Comparison of ENCODE assay signal across 24 cellular contexts in the genomic region with DNA sequence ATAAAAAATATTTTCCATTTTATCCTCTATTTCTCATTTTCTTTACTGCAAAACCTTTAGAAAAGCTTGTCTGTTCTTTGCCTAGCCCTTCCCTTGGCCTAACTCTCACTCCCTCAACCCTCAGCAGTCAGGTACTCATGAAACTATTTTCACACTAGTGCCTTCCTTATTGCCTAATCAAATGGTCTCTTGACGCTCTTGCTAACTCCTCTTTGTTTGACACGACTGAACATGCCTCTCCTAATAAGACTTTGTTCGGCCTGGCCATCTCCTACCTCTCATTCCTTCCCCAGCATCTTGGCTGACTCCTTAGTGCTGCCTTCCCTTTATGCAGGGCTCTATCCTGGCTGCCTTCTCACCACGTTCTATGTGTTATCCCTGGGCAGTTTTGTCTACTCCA. TPM values are rescaled to one million over a fixed set of nuclear protein-coding genes. Genes with fewer than 3 reads are reported as not detected.
DNase-seq lines count a peak whose midpoint lies in the region; ATAC-seq, FAIRE-seq and TF ChIP-seq lines count a peak whose summit lies in the region.
"Had no signal": no experiment of that assay in that cellular context is flagged by ENCODE, and none has a peak within 500 bp of the region (broad histone marks: within the 10 kb centered on the region; RNA-seq: fewer than 3 reads in every experiment).

No MANE protein-coding gene starts in this region.

- CTCF ChIA-PET in WTC11 (lab: Charles Lee) (interaction anchor here (1.0 kb wide), 1 partner anchor 114 kb away, joined by 4 read pairs; no protein-coding TSS in a partner anchor), H1 (lab: Charles Lee; ENCODE audit: partially characterized antibody) (interaction anchor here (0.6 to 1.2 kb wide), 2 partner anchors 45 to 339 kb away, joined by 3 to 4 read pairs; no protein-coding TSS in a partner anchor)

- H3K4me3 Mint-ChIP-seq in WTC11 = no peak overlapping the region
- H3K4me3 Mint-ChIP-seq: CD4-positive, CD25-positive, alpha-beta regulatory T cell; CD8-positive, alpha-beta memory T cell had no signal

- no peaks in the 10 kb centered on the region for H3F3A ChIP-seq in MM.1S (ENCODE audit: insufficient read depth, low read length)

- no peak overlapping the region for H3K14ac ChIP-seq in H1 (ENCODE audit: insufficient read length)

- POLR2A ChIA-PET in WTC11 (lab: Charles Lee) (interaction anchor here (1.2 kb wide), 1 partner anchor 11 kb away, joined by 3 read pairs; a partner anchor contains a TSS), H1 (lab: Charles Lee; ENCODE audit: partially characterized antibody) (no interaction called here)

- H3K79me2 ChIP-seq in H1 (ENCODE audit: control insufficient read depth in 1 of 2, insufficient read depth in 2 of 2, low read length in 2 of 2) = no peaks in the 10 kb centered on the region
- H3K79me2 ChIP-seq in MM.1S (ENCODE audit: low read length) = no peaks in the 10 kb centered on the region

- H2AK5ac ChIP-seq in H1 (ENCODE audit: low read depth, low read length) = peak overlapping the region; percentile 53; the same call in 1 of the 2 replicates

- DNase-seq in WTC11 (ENCODE audit: low spot score) (no peak), H1 (ENCODE audit: low read depth in 1 of 2, low spot score in 2 of 2) (no peak), foreskin keratinocyte (peak; percentile 70 to 87), upper lobe of right lung (no peak), MM.1S (no peak), adrenal gland (no peak)
- DNase-seq: ACHN; BE2C; C1 segment of cervical spinal cord; CD4-positive, CD25-positive, alpha-beta regulatory T cell; CD8-positive, alpha-beta memory T cell; COR-L47; DMS 273 treated with DMSO at 0.1 percent for 48 hours; DMS53; DND-41; EL had no signal

- H2BK120ac ChIP-seq in H1 (replicated peaks; ENCODE audit: low read depth, low read length) = no peak overlapping the region

- H3K4me3 ChIP-seq in H1 (ENCODE audit: extremely low read depth in 1 of 4, insufficient read depth in 2 of 4, low read depth in 3 of 4, low read length in 4 of 4) = no peak overlapping the region
- no peak overlapping the region for H3K4me3 ChIP-seq in upper lobe of right lung
- no peak overlapping the region for H3K4me3 ChIP-seq in MM.1S (ENCODE audit: low read length)
- H3K4me3 ChIP-seq in adrenal gland = no peak overlapping the region
- H3K4me3 ChIP-seq: GM12878, HAP-1 had no signal

- no peak for ATAC-seq in WTC11
- ATAC-seq in foreskin keratinocyte = peak; percentile 74
- ATAC-seq in upper lobe of right lung = peak; percentile 70
- no peak for ATAC-seq in HG03175 (IDR thresholded peaks at IDR 0.05; ENCODE audit: unreplicated experiment)
- ATAC-seq: GM12878 had no signal

- H3K23me2 ChIP-seq in H1 (ENCODE audit: low read depth, low read length) = no peaks in the 10 kb centered on the region

- FAIRE-seq in H1 (lab: Jason Lieb, UNC) = no peak
- FAIRE-seq: A204.1, GM12878 had no signal

- no peak overlapping the region for H2BK5ac ChIP-seq in H1 (ENCODE audit: low read depth, low read length)

- H3K9ac ChIP-seq in H1 (replicated peaks in 1 of 4; ENCODE audit: extremely low read depth in 1 of 4, low read depth in 3 of 4, low read length in 3 of 4) (no peak overlapping the region), MM.1S (ENCODE audit: low read length) (no peak overlapping the region)

- H3K27ac ChIP-seq in H1 (ENCODE audit: low read depth, low read length) (no peak overlapping the region), foreskin keratinocyte (peak overlapping the region; percentile 34), upper lobe of right lung (no peak overlapping the region), MM.1S (ENCODE audit: low read length) (no peak overlapping the region), adrenal gland (no peak overlapping the region)
- H3K27ac ChIP-seq: HL-60 had no signal

- H3K18ac ChIP-seq in H1 (ENCODE audit: extremely low read depth, low read length) = no peak overlapping the region

- no peaks in the 10 kb centered on the region for H3K36me3 ChIP-seq in H1 (ENCODE audit: control insufficient read depth in 2 of 4, insufficient read depth in 4 of 4, low read length in 3 of 4)
- no peaks in the 10 kb centered on the region for H3K36me3 ChIP-seq in upper lobe of right lung
- H3K36me3 ChIP-seq in MM.1S (replicated peaks; ENCODE audit: insufficient read depth, low read length) = no peaks in the 10 kb centered on the region
- no peaks in the 10 kb centered on the region for H3K36me3 ChIP-seq in adrenal gland (replicated peaks in 1 of 2)
- H3K36me3 ChIP-seq: BE2C, HAP-1 had no signal

- H3K27me3 Mint-ChIP-seq in WTC11 (ENCODE audit: low read depth) = no peaks in the 10 kb centered on the region; the same call in 1 of the 2 replicates
- H3K27me3 Mint-ChIP-seq: CD4-positive, CD25-positive, alpha-beta regulatory T cell had no signal

- 87% methylated on average over 4 of the region's 4 CpGs; no CpG with 5 or more reads in 1 of the 2 experiments for WGBS in H1 (ENCODE audit: extremely low coverage in 1 of 2, insufficient coverage in 1 of 2, insufficient read length in 1 of 2, insufficient replicate concordance in 2 of 2, low coverage in 1 of 2, low lambda C conversion rate in 2 of 2, missing lambda C conversion rate in 1 of 2), 2 experiments
- 83 to 87% (median 83%) methylated on average over 4 of the region's 4 CpGs for WGBS in adrenal gland, 4 donors

- no peaks in the 10 kb centered on the region for H3K4me1 ChIP-seq in H1 (replicated peaks in 1 of 4; ENCODE audit: control insufficient read depth in 3 of 4, insufficient read depth in 4 of 4, low read length in 3 of 4)
- peaks cover 7% of the 10 kb centered on the region for H3K4me1 ChIP-seq in foreskin keratinocyte
- no peaks in the 10 kb centered on the region for H3K4me1 ChIP-seq in upper lobe of right lung
- H3K4me1 ChIP-seq in MM.1S (ENCODE audit: low read length) = no peaks in the 10 kb centered on the region
- no peaks in the 10 kb centered on the region for H3K4me1 ChIP-seq in adrenal gland (replicated peaks in 1 of 2)
- H3K4me1 ChIP-seq: BE2C, HAP-1 had no signal

- no peak overlapping the region for H4K8ac ChIP-seq in H1 (ENCODE audit: extremely low read depth, insufficient read depth, low read length)

- H3K4me2 ChIP-seq in H1 (ENCODE audit: insufficient read depth in 1 of 2, low read depth in 2 of 2, low read length in 2 of 2) (no peak overlapping the region), MM.1S (ENCODE audit: low read depth, low read length) (no peak overlapping the region)

- intact Hi-C loops in upper lobe of right lung (cut with DNase I) = no loop called here
- intact Hi-C loops in adrenal gland (cut with DNase I) = no loop called here

- no peak for TF ChIP-seq RAD21 in H1 (IDR thresholded peaks at IDR 0.05 in 1 of 2, conservative IDR thresholded peaks at IDR 0.05 in 1 of 2; ENCODE audit: low read depth in 2 of 2, low read length in 2 of 2)

- H3K9me2 ChIP-seq in MM.1S (replicated peaks; ENCODE audit: insufficient read depth, low read length) = no peaks in the 10 kb centered on the region

- peak overlapping the region; percentile 38; the same call in 1 of the 2 replicates for H2BK20ac ChIP-seq in H1 (ENCODE audit: low read length)

- no peak overlapping the region for H3K23ac ChIP-seq in H1 (ENCODE audit: insufficient read length)

- no peaks in the 10 kb centered on the region for H3K36me3 Mint-ChIP-seq in WTC11
- H3K36me3 Mint-ChIP-seq: CD4-positive, CD25-positive, alpha-beta regulatory T cell; CD8-positive, alpha-beta memory T cell had no signal

- no peak overlapping the region for H4K91ac ChIP-seq in H1 (replicated peaks; ENCODE audit: insufficient read length, low read length)

- H4K5ac ChIP-seq in H1 (ENCODE audit: insufficient read length, low read depth, low read length) = no peak overlapping the region

- no peak overlapping the region for H3K4ac ChIP-seq in H1 (replicated peaks; ENCODE audit: insufficient read length, low read depth, low read length)

- TF ChIP-seq CTCF in WTC11 (IDR thresholded peaks at IDR 0.05) (no peak), H1 (IDR thresholded peaks at IDR 0.05; ENCODE audit: control extremely low read depth in 1 of 3, insufficient read depth in 1 of 3, low read depth in 1 of 3, low read length in 3 of 3) (no peak), foreskin keratinocyte (conservative IDR thresholded peaks at IDR 0.05) (no peak), upper lobe of right lung (IDR thresholded peaks at IDR 0.05) (no peak), MM.1S (IDR thresholded peaks at IDR 0.05; ENCODE audit: low read length) (no peak), adrenal gland (IDR thresholded peaks at IDR 0.05) (no peak)

- H2BK12ac ChIP-seq in H1 (ENCODE audit: low read depth, low read length) = peak overlapping the region; percentile 60; the same call in 1 of the 2 replicates

- no peaks in the 10 kb centered on the region for H3K79me1 ChIP-seq in H1 (ENCODE audit: low read depth, low read length)

- H3K27me3 ChIP-seq in H1 (replicated peaks in 1 of 4; ENCODE audit: control insufficient read depth in 3 of 4, extremely low read depth in 1 of 4, insufficient read depth in 3 of 4, low read length in 3 of 4) (no peaks in the 10 kb centered on the region), foreskin keratinocyte (no peaks in the 10 kb centered on the region), upper lobe of right lung (peaks cover 6% of the 10 kb centered on the region), MM.1S (replicated peaks; ENCODE audit: insufficient read depth, low read length) (no peaks in the 10 kb centered on the region), adrenal gland (no peaks in the 10 kb centered on the region)
- H3K27me3 ChIP-seq: BE2C had no signal

- H2BK15ac ChIP-seq in H1 (ENCODE audit: low read length) = no peak overlapping the region

- TF ChIP-seq EP300 in H1 (IDR thresholded peaks at IDR 0.05; ENCODE audit: borderline replicate concordance in 1 of 2, low read depth in 2 of 2, low read length in 2 of 2) = no peak

- no peaks in the 10 kb centered on the region for H4K20me1 ChIP-seq in H1 (replicated peaks in 1 of 2; ENCODE audit: control insufficient read depth in 1 of 2, insufficient read depth in 2 of 2, low read length in 2 of 2)
- no peaks in the 10 kb centered on the region for H4K20me1 ChIP-seq in MM.1S (ENCODE audit: insufficient read depth, low read length)

- TF ChIP-seq POLR2A in H1 (IDR thresholded peaks at IDR 0.05; ENCODE audit: control extremely low read depth in 1 of 2, low read depth in 2 of 2, low read length in 2 of 2) (no peak), adrenal gland (IDR thresholded peaks at IDR 0.05) (no peak)

- H3K27ac Mint-ChIP-seq in WTC11 = peak overlapping the region; percentile 3; the same call in 1 of the 2 replicates
- H3K27ac Mint-ChIP-seq: CD4-positive, CD25-positive, alpha-beta regulatory T cell; CD8-positive, alpha-beta memory T cell had no signal

- H3K4me1 Mint-ChIP-seq in WTC11 = peaks cover 24% of the 10 kb centered on the region
- H3K4me1 Mint-ChIP-seq: CD4-positive, CD25-positive, alpha-beta regulatory T cell; CD8-positive, alpha-beta memory T cell had no signal

- H3K9me3 ChIP-seq in H1 (ENCODE audit: insufficient read depth in 2 of 2, low read depth in 1 of 2, low read length in 1 of 2) = no peaks in the 10 kb centered on the region
- no peaks in the 10 kb centered on the region for H3K9me3 ChIP-seq in upper lobe of right lung
- H3K9me3 ChIP-seq in MM.1S (replicated peaks; ENCODE audit: insufficient read depth, low read length) = no peaks in the 10 kb centered on the region
- H3K9me3 ChIP-seq in adrenal gland (replicated peaks in 1 of 3) = no peaks in the 10 kb centered on the region
- H3K9me3 ChIP-seq: BE2C, HAP-1 had no signal

- H2AFZ ChIP-seq in H1 (ENCODE audit: low read length) (peak overlapping the region; percentile 61; the same call in 1 of the 2 replicates), MM.1S (ENCODE audit: low read length) (no peak overlapping the region)

- peaks cover 5% of the 10 kb centered on the region; the same call in 1 of the 2 replicates for H3K9me3 Mint-ChIP-seq in WTC11
- H3K9me3 Mint-ChIP-seq: CD8-positive, alpha-beta memory T cell had no signal

- H3K56ac ChIP-seq in H1 (replicated peaks; ENCODE audit: insufficient read length, low read depth, low read length) = no peak overlapping the region

RNA-seq across cellular contexts. Expression of a gene that starts 11.1 kb away (rescaled TPM):
- total RNA-seq in WTC11 (2021) (33.0 to 37.7 TPM (median 34.5 TPM) in 3 replicates), foreskin keratinocyte (0.11 and 0.14 TPM in 2 replicates), upper lobe of right lung (1.1 TPM), adrenal gland (under 1 TPM in 6 of 8 donors, not detected in 2; 0.09 to 0.18 (median 0.15) TPM)
- total RNA-seq in H1 (2021; fragmentation: NEBNext Ultra II Directional; extraction: Animal tissue kit (Norgen Biotek cat#: 25700)) = 10.3 and 10.6 TPM in 2 replicates
- polyA plus RNA-seq in H1 (2011; rRNA removed) (4.3 and 4.5 TPM in 2 replicates), foreskin keratinocyte (0.02 and 0.08 TPM in 2 replicates), adrenal gland (under 1 TPM in 2 of 3 donors, not detected in 1; 0.03 to 0.08 TPM)
- polyA plus RNA-seq in H1 (2011; cell fraction: cytosol; rRNA removed) = 4.4 TPM
- polyA plus RNA-seq in H1 (2011; cell fraction: nucleus; rRNA removed) = 8.3 TPM
- polyA plus RNA-seq in H1 (2012, experiment 1 of 2) = 8.9 to 13.3 TPM (median 9.7 TPM) in 4 replicates
- 2.1 TPM for polyA plus RNA-seq in H1 (2012, experiment 2 of 2)
- polyA plus RNA-seq in H1 (2013, experiment 1 of 2) = 18.0 TPM
- polyA plus RNA-seq in H1 (2013, experiment 2 of 2) = 20.9 TPM
- polyA minus RNA-seq in H1 (2011; rRNA and poly(A)+ RNA removed) = 6.0 and 10.0 TPM in 2 replicates
- polyA minus RNA-seq in H1 (2011; cell fraction: cytosol; rRNA and poly(A)+ RNA removed) = 7.3 TPM
- 14.4 TPM for polyA minus RNA-seq in H1 (2011; cell fraction: nucleus; rRNA and poly(A)+ RNA removed)
- total RNA-seq: CD4-positive, CD25-positive, alpha-beta regulatory T cell; CD8-positive, alpha-beta memory T cell; G401; GM12878 had no signal
- polyA plus RNA-seq: CD4-positive, CD25-positive, alpha-beta regulatory T cell; CD8-positive, alpha-beta memory T cell had no signal

RNA-seq across cellular contexts. Expression of a gene that starts 48.4 kb away (rescaled TPM):
- total RNA-seq in WTC11 (2021) (3.3 to 4.6 TPM (median 4.2 TPM) in 3 replicates), foreskin keratinocyte (0.04 TPM in 1 of 2 replicates, not detected in the other), upper lobe of right lung (not detected), adrenal gland (under 1 TPM in 1 of 8 donors, not detected in 7; 0.08 TPM)
- 0.29 and 0.54 TPM in 2 replicates for total RNA-seq in H1 (2021; fragmentation: NEBNext Ultra II Directional; extraction: Animal tissue kit (Norgen Biotek cat#: 25700))
- polyA plus RNA-seq in H1 (2011; rRNA removed) (0.06 and 0.12 TPM in 2 replicates), foreskin keratinocyte (not detected in 2 replicates), adrenal gland (under 1 TPM in 1 of 3 donors, not detected in 2; 0.05 TPM)
- 0.23 TPM for polyA plus RNA-seq in H1 (2011; cell fraction: cytosol; rRNA removed)
- polyA plus RNA-seq in H1 (2011; cell fraction: nucleus; rRNA removed) = 0.20 TPM
- 0.20 to 0.73 TPM (median 0.27 TPM) in 4 replicates for polyA plus RNA-seq in H1 (2012, experiment 1 of 2)
- not detected for polyA plus RNA-seq in H1 (2012, experiment 2 of 2)
- polyA plus RNA-seq in H1 (2013, experiment 1 of 2) = 0.53 TPM
- 0.53 TPM for polyA plus RNA-seq in H1 (2013, experiment 2 of 2)
- polyA minus RNA-seq in H1 (2011; rRNA and poly(A)+ RNA removed) = 0.16 and 0.20 TPM in 2 replicates
- polyA minus RNA-seq in H1 (2011; cell fraction: cytosol; rRNA and poly(A)+ RNA removed) = not detected
- polyA minus RNA-seq in H1 (2011; cell fraction: nucleus; rRNA and poly(A)+ RNA removed) = 0.40 TPM
- total RNA-seq: CD4-positive, CD25-positive, alpha-beta regulatory T cell; CD8-positive, alpha-beta memory T cell; G401; GM12878; H4; HT1080 had no signal
- polyA plus RNA-seq: CD4-positive, CD25-positive, alpha-beta regulatory T cell; CD8-positive, alpha-beta memory T cell; GM12878 had no signal

Comparison
In these comparisons a context has a peak if more than half of its experiments do, and no peak if none do; other contexts are left out.
1. ATAC-seq: peak in foreskin keratinocyte (single experiment) and upper lobe of right lung (single experiment); none in WTC11 (single experiment) and HG03175 (single experiment).
2. DNase-seq: peak in foreskin keratinocyte (2 of 2); none in WTC11 (single experiment), H1 (0 of 2), upper lobe of right lung (single experiment), MM.1S (single experiment) and adrenal gland (0 of 7).